8 cellular contexts compared by ENCODE assay signal in the genomic region with DNA sequence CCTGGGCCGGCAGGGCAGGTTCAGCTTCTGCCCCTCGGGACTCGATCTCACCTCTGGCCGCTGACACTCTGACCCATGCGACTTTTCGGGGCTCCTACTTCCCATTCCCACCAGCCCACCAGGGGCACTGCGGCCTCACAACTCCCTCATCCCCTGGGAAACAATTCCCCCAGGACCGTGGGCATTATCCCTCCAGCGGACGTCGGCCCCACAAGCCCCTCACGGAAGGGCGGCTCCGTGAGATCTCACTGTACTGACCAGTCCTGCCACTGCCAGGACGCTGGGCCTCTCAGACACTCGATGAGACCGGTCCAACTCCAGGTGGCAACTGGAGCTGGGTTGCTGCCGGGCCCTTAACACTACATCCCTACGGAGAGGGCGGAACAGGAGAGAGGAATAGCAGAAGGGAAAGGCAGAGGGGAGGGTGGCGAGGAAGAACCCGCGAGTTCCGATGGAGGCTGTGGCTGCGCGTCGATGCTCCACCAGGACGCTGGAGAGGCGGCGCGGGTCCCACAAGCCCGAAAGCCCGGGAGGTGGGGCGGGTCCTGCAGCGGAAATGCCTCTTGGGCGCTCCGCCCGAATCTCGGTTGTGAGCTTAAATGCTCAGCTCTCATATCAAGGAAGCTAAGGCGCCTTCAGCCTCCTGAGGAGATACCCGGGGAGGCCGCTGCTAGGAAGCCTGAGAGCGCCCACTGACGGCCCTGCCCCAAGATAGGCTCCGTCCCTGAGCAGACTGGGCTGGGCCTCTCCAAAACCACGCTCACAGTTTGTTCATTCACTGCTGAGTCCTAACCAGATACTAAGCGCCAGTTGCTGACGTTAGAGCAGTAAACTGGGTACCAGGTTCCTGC.
DNase-seq lines count a peak whose midpoint lies in the region; ATAC-seq lines count a peak whose summit lies in the region.

No MANE protein-coding gene starts in this region.

- no peaks in the 10 kb centered on the region for H3K36me3 ChIP-seq in iPS-15b (ENCODE audit: control insufficient read depth, insufficient read depth, low read length)

- no peaks in the 10 kb centered on the region for H3K27me3 ChIP-seq in iPS-15b (ENCODE audit: control insufficient read depth, insufficient read depth, low read length)

- DNase-seq in GM19238 (ENCODE audit: insufficient read length, low spot score) (peak; percentile 29), NCI-H2171 treated with DMSO at 0.1 percent for 48 hours (lab: John Stamatoyannopoulos, UW) (no peak)
- DNase-seq in activated naive CD4-positive, alpha-beta T cell treated with Interleukin-2 at 50 U/mL for 16 hours, result peak; percentile 52
- peak; percentile 2 to 4 for DNase-seq in stimulated activated CD8-positive, alpha-beta memory T cell treated with anti-CD3 and anti-CD28 coated beads, Interleukin-7, amount 100 ng/mL, for 4 hours (ENCODE audit: low read depth in 2 of 2)

- no peak for ATAC-seq in GM21619 (IDR thresholded peaks at IDR 0.05; ENCODE audit: unreplicated experiment)
- ATAC-seq in HG02970 (IDR thresholded peaks at IDR 0.05; ENCODE audit: low FRiP score, unreplicated experiment), result no peak
- ATAC-seq in GM18907 (IDR thresholded peaks at IDR 0.05; ENCODE audit: unreplicated experiment), result no peak

- H3K9me3 ChIP-seq in iPS-15b (ENCODE audit: control insufficient read depth, insufficient read depth, low read length), result no peaks in the 10 kb centered on the region

- peak overlapping the region; percentile 61 for H3K4me3 ChIP-seq in iPS-15b (ENCODE audit: low read depth, low read length)

- H3K4me1 ChIP-seq in iPS-15b (ENCODE audit: control insufficient read depth, insufficient read depth, low read length), result peaks cover 3% of the 10 kb centered on the region

- H3K9ac ChIP-seq in iPS-15b (ENCODE audit: low read depth, low read length), result peak overlapping the region; percentile 65
